In genomic region chr6:41705996-41706835, GRCh38 we compare ENCODE assay signal across 9 cellular contexts. TPM values are rescaled to one million over a fixed set of nuclear protein-coding genes. Genes with fewer than 3 reads are reported as not detected.
DNase-seq lines count a peak whose midpoint lies in the region; ATAC-seq and TF ChIP-seq lines count a peak whose summit lies in the region.
"Had no signal": no experiment of that assay in that cellular context is flagged by ENCODE, and none has a peak within 500 bp of the region (broad histone marks: within the 10 kb centered on the region; RNA-seq: fewer than 3 reads in every experiment).

No MANE protein-coding gene starts in this region.

- H3K4me1 ChIP-seq in neural progenitor cell (no peaks in the 10 kb centered on the region), thyroid gland (peaks cover 43 to 77% of the 10 kb centered on the region in 2 donors)

- TF ChIP-seq CTCF in AG10803 (conservative IDR thresholded peaks at IDR 0.05; ENCODE audit: low read length) (peak; percentile 66), fibroblast of mammary gland (conservative IDR thresholded peaks at IDR 0.05; ENCODE audit: control insufficient read depth, insufficient read depth, low read depth, low read length) (peak; percentile 46), neural progenitor cell (IDR thresholded peaks at IDR 0.05) (peak; percentile 82), thyroid gland (IDR thresholded peaks at IDR 0.05) (peak; percentile 45 to 93 (median 86))

- peak; percentile 48 for ATAC-seq in GM18861 (IDR thresholded peaks at IDR 0.05; ENCODE audit: unreplicated experiment)
- peak; percentile 53 for ATAC-seq in HG03025 (IDR thresholded peaks at IDR 0.05; ENCODE audit: low FRiP score, unreplicated experiment)

- 37 to 40% methylated on average over 7 to 8 of the region's 15 CpGs for WGBS in thyroid gland, 2 donors

- peaks cover 33% of the 10 kb centered on the region for H3K4me1 Mint-ChIP-seq in activated T-cell treated with anti-CD3 and anti-CD28 coated beads, Interleukin-2, amount 50 U/mL, for 24 hours (ENCODE audit: low read depth)
- peaks cover 10% of the 10 kb centered on the region for H3K4me1 Mint-ChIP-seq in neural progenitor cell

- H3K9me3 Mint-ChIP-seq in activated T-cell treated with anti-CD3 and anti-CD28 coated beads, Interleukin-2, amount 50 U/mL, for 24 hours = no peaks in the 10 kb centered on the region
- H3K9me3 Mint-ChIP-seq in neural progenitor cell = no peaks in the 10 kb centered on the region

- H3K27ac Mint-ChIP-seq in activated T-cell treated with anti-CD3 and anti-CD28 coated beads, Interleukin-2, amount 50 U/mL, for 24 hours = peak overlapping the region; percentile 83
- H3K27ac Mint-ChIP-seq in neural progenitor cell = no peak overlapping the region

- peak in 1 of 2 donors; percentile 20 for TF ChIP-seq POLR2A in thyroid gland (IDR thresholded peaks at IDR 0.05)

- H3K27ac ChIP-seq in neural progenitor cell (no peak overlapping the region), thyroid gland (peak overlapping the region; percentile 89 to 95 (median 94))
- H3K27ac ChIP-seq: SK-N-MC had no signal

- H3K4me3 ChIP-seq in AG10803 (ENCODE audit: low read length) = no peak overlapping the region
- no peak overlapping the region for H3K4me3 ChIP-seq in fibroblast of mammary gland (ENCODE audit: control insufficient read depth, low read depth, low read length)
- H3K4me3 ChIP-seq in neural progenitor cell = no peak overlapping the region
- H3K4me3 ChIP-seq in thyroid gland (replicated peaks in 1 of 3) = no peak overlapping the region
- H3K4me3 ChIP-seq: SK-N-MC had no signal

- H3K79me2 ChIP-seq in neural progenitor cell (ENCODE audit: low read depth) = no peaks in the 10 kb centered on the region

- H3K36me3 ChIP-seq in neural progenitor cell = no peaks in the 10 kb centered on the region
- no peaks in the 10 kb centered on the region for H3K36me3 ChIP-seq in thyroid gland

- H3K4me3 Mint-ChIP-seq in activated T-cell treated with anti-CD3 and anti-CD28 coated beads, Interleukin-2, amount 50 U/mL, for 24 hours = peak overlapping the region; percentile 15
- no peak overlapping the region for H3K4me3 Mint-ChIP-seq in neural progenitor cell

- H3K27me3 ChIP-seq in neural progenitor cell (no peaks in the 10 kb centered on the region), thyroid gland (no peaks in the 10 kb centered on the region)

- H2AFZ ChIP-seq in neural progenitor cell (replicated peaks) = peak overlapping the region; percentile 8

- no peaks in the 10 kb centered on the region for H3K27me3 Mint-ChIP-seq in activated T-cell treated with anti-CD3 and anti-CD28 coated beads, Interleukin-2, amount 50 U/mL, for 24 hours
- peaks cover 17% of the 10 kb centered on the region for H3K27me3 Mint-ChIP-seq in neural progenitor cell (ENCODE audit: insufficient read depth, low read depth)

- H3K4me2 ChIP-seq in neural progenitor cell = no peak overlapping the region

- H3K9me3 ChIP-seq in neural progenitor cell (ENCODE audit: low read depth) (no peaks in the 10 kb centered on the region), thyroid gland (no peaks in the 10 kb centered on the region)

- peak; percentile 79 for DNase-seq in AG10803 (ENCODE audit: low read depth)
- peak; percentile 86 to 94 for DNase-seq in NOMO-1 (lab: John Stamatoyannopoulos, UW; ENCODE audit: unreplicated experiment in 2 of 2)
- DNase-seq in activated T-cell treated with anti-CD3 and anti-CD28 coated beads, Interleukin-2, amount 50 U/mL, for 24 hours = peak; percentile 82
- DNase-seq in fibroblast of mammary gland (ENCODE audit: low read depth) = peak; percentile 64
- DNase-seq in neural progenitor cell (ENCODE audit: low spot score) = peak; percentile 77
- peak; percentile 92 to 94 for DNase-seq in thyroid gland

- no peaks in the 10 kb centered on the region for H3F3A ChIP-seq in neural progenitor cell (ENCODE audit: low read depth)

- intact Hi-C loops in thyroid gland (cut with DNase I) = loop anchor here (10.0 kb wide), 1 partner anchor 69 kb away; the partner anchor contains the start of gene FRS3

- H3K36me3 Mint-ChIP-seq in activated T-cell treated with anti-CD3 and anti-CD28 coated beads, Interleukin-2, amount 50 U/mL, for 24 hours (ENCODE audit: low read depth) = no peaks in the 10 kb centered on the region
- H3K36me3 Mint-ChIP-seq in neural progenitor cell = no peaks in the 10 kb centered on the region

- no peak overlapping the region for H3K9ac ChIP-seq in neural progenitor cell

- no peaks in the 10 kb centered on the region for H4K20me1 ChIP-seq in neural progenitor cell (ENCODE audit: low read depth)

RNA-seq across cellular contexts. Expression of gene TFEB, which starts 29.2 kb away (rescaled TPM):
- total RNA-seq in neural progenitor cell (ENCODE audit: low replicate concordance) (0.13 and 0.46 TPM in 2 replicates), thyroid gland (10 to 100 TPM; 23.0 to 39.0 (median 34.9) TPM)

RNA-seq across cellular contexts. Expression of gene PGC, which starts 41.0 kb away (rescaled TPM):
- total RNA-seq in neural progenitor cell (ENCODE audit: low replicate concordance) (not detected in 2 replicates), thyroid gland (not detected)

Comparison
In these comparisons a context has a peak if more than half of its experiments do, and no peak if none do; other contexts are left out.
1. RNA of gene TFEB, which starts 29.2 kb away (total RNA-seq): 23.0 to 39.0 TPM in thyroid gland; 0.13 to 0.46 TPM in neural progenitor cell; every median in the first group is over 10 times any median in the second.
2. Peak in every context shown above with its lines, with median percentiles within 50 percentile points of each other: DNase-seq and CTCF ChIP-seq.